ENCODE assay signal across 8 cellular contexts in the genomic region with DNA sequence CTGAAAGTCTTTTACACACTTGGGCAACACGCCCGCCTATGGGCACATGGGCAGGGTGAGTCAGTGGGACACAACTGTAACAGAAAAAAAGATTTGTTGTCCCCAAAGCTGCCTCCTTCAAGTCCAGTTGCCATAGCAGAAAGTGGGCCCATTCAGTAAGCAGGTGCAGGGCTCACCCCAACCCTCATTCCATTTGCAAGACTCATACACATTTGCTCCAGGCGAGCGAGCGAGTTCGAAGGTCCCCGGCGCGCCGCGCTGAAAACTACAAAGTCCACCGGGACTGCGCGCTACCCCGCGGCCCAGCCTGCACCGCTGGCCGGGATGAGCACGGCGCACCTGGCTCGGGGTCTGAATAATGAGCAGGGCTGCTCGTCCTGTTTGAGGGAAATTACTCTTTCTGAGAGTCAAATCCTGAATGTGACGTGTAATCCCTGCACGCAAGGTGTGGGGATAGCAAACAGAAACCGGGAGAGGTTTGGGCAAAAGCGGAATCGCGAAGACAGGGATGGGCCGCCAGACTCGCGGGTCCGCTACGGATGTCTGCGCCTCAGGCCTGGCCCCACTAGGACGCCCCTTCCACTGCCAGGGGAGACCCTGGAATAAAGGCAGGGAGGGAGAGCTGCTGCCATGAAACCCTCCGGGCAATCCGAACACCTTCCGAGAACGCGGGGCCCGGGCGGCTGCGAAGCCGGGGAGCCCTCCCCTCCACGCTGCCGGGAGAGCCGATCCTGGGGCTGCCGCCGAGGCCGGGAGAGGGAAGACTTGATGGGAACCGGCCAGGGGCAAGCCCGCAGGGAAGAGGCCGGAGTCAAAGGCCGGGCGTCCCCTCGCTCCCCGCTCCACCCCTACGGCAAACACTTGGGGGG. TPM values are rescaled to one million over a fixed set of nuclear protein-coding genes. Genes with fewer than 3 reads are reported as not detected.
A peak's percentile ranks its signal among the peaks of the same experiment; 100 is the strongest.
DNase-seq lines count a peak whose midpoint lies in the region; ATAC-seq, FAIRE-seq and TF ChIP-seq lines count a peak whose summit lies in the region.

No MANE protein-coding gene starts in this region.

- H3K4me1 ChIP-seq in ACC112 (ENCODE audit: control insufficient read depth, insufficient read depth, low read length, unreplicated experiment) = peaks cover 4% of the 10 kb centered on the region
- peaks cover 64% of the 10 kb centered on the region for H3K4me1 ChIP-seq in HepG2 (ENCODE audit: insufficient read depth, low read length)
- H3K4me1 ChIP-seq in subcutaneous abdominal adipose tissue (ENCODE audit: control insufficient read depth in 5 of 5, insufficient read depth in 5 of 5, low read length in 5 of 5) = peaks cover 0 to 27% (median 20%) of the 10 kb centered on the region in 5 donors

- H2AFZ ChIP-seq in ACC112 (ENCODE audit: low read length, unreplicated experiment) (peak overlapping the region; percentile 23), HepG2 (ENCODE audit: low read length) (no peak overlapping the region)

- TSS peak; percentile 93 for BruUV-seq in HepG2 (replicated peaks; lab: Mats Ljungman, UMichigan)

- in situ Hi-C loops in HepG2 (cut with HindIII; ENCODE audit: extremely low pct_ligation_motif_present, low pct_unique_long_range_greater_than_20kb) = no loop called here

- H3K9me3 ChIP-seq in HepG2 (ENCODE audit: low read length) (no peaks in the 10 kb centered on the region), subcutaneous abdominal adipose tissue (ENCODE audit: control insufficient read depth in 5 of 5, low read length in 5 of 5) (no peaks in the 10 kb centered on the region)

- no peaks in the 10 kb centered on the region for H3K36me3 ChIP-seq in ACC112 (ENCODE audit: insufficient read depth, low read length)
- no peaks in the 10 kb centered on the region; a peak in 1 of 5 replicates for H3K36me3 ChIP-seq in HepG2 (replicated peaks in 1 of 2; ENCODE audit: control insufficient read depth in 1 of 2, insufficient read depth in 2 of 2, low read length in 2 of 2)
- H3K36me3 ChIP-seq in subcutaneous abdominal adipose tissue (ENCODE audit: control insufficient read depth in 5 of 5, insufficient read depth in 5 of 5, low read length in 5 of 5) = no peaks in the 10 kb centered on the region

- no peak for TF ChIP-seq CTCF in cardiac fibroblast (IDR thresholded peaks at IDR 0.05; ENCODE audit: low read depth, low read length)
- no peak for TF ChIP-seq CTCF in HepG2 (CRISPR knock-in tag; IDR thresholded peaks at IDR 0.05)

- DNase-seq in HuH-7 (ENCODE audit: low spot score) (peak; percentile 36), cardiac fibroblast (ENCODE audit: low read depth in 2 of 2) (peak; percentile 2 to 6), HepG2 (ENCODE audit: low spot score) (peak; percentile 73)

- H3K4me3 ChIP-seq in ACC112 (ENCODE audit: low read depth, low read length) (peak overlapping the region; percentile 71), cardiac fibroblast (replicated peaks in 1 of 2; ENCODE audit: low read depth in 2 of 2, low read length in 2 of 2) (peak overlapping the region; percentile 26 to 27), HepG2 (replicated peaks in 1 of 3; ENCODE audit: insufficient read depth in 1 of 3, low read depth in 2 of 3, low read length in 3 of 3) (peak overlapping the region; percentile 68 to 83 (median 69)), subcutaneous abdominal adipose tissue (ENCODE audit: low read depth in 1 of 5, low read length in 5 of 5) (peak overlapping the region; percentile 35 to 73 (median 61))

- TF ChIP-seq POLR2A in HepG2 (IDR thresholded peaks at IDR 0.05; ENCODE audit: insufficient read depth in 1 of 2, low read depth in 2 of 2, low read length in 2 of 2) = peak; percentile 51 to 84; a peak in 3 of 4 replicates

- POLR2A ChIA-PET in HepG2 (lab: Yijun Ruan, JAX) = interaction anchor here (1.0 to 1.8 kb wide), 2 partner anchors 11 to 52 kb away, joined by 3 to 4 read pairs; no protein-coding TSS in a partner anchor

- intact Hi-C loops in HepG2 (cut with micrococcal nuclease; ENCODE audit: unreplicated experiment) = loop anchor here (2.0 to 5.0 kb wide), 2 partner anchors 52 to 89 kb away; no protein-coding TSS in a partner anchor

- ATAC-seq in HepG2 = peak; percentile 83
- ATAC-seq in HG03025 (IDR thresholded peaks at IDR 0.05; ENCODE audit: low FRiP score, unreplicated experiment) = no peak
- no peak for ATAC-seq in HG03039 (IDR thresholded peaks at IDR 0.05; ENCODE audit: unreplicated experiment)
- ATAC-seq in HG02588 (IDR thresholded peaks at IDR 0.05; ENCODE audit: unreplicated experiment) = no peak

- peak; percentile 42; the same call in 1 of the 2 replicates for TF ChIP-seq RAD21 in HepG2 (CRISPR knock-in tag; IDR thresholded peaks at IDR 0.05)

- whole genome bisulfite sequencing in HepG2 (ENCODE audit: low lambda C conversion rate) = 0% methylated on average over 14 of the region's 58 CpGs

- CTCF ChIA-PET in HepG2 (lab: Yijun Ruan, JAX; ENCODE audit: low intra/inter-chr PET ratio, low total read pairs) = no interaction called here

- H3K27ac ChIP-seq in ACC112 (ENCODE audit: low read depth, low read length) = no peak overlapping the region
- H3K27ac ChIP-seq in HepG2 (ENCODE audit: extremely low read length, insufficient read depth, low read length) = peak overlapping the region; percentile 79
- no peak overlapping the region for H3K27ac ChIP-seq in subcutaneous abdominal adipose tissue (ENCODE audit: low read depth, low read length)

- peak; percentile 66 for FAIRE-seq in HepG2 (lab: Jason Lieb, UNC)

- H3K27me3 ChIP-seq in ACC112 (ENCODE audit: insufficient read depth, low read length) (peaks cover 60% of the 10 kb centered on the region), HepG2 (ENCODE audit: control insufficient read depth in 1 of 2, insufficient read depth in 2 of 2, low read length in 2 of 2) (no peaks in the 10 kb centered on the region; a peak in 1 of 5 replicates), subcutaneous abdominal adipose tissue (ENCODE audit: control insufficient read depth in 5 of 5, insufficient read depth in 4 of 5, low read length in 5 of 5) (peaks cover 9 to 28% (median 13%) of the 10 kb centered on the region in 5 donors)

- H3K4me2 ChIP-seq in HepG2 (ENCODE audit: low read depth, low read length) = peak overlapping the region; percentile 79

- H3K9ac ChIP-seq in HepG2 (ENCODE audit: insufficient read depth, low read depth, low read length) (peak overlapping the region; percentile 88), subcutaneous abdominal adipose tissue (ENCODE audit: low read length in 5 of 5) (peak overlapping the region in 3 of 5 donors; percentile 55 to 63 (median 62))

- peak in 1 of 2 experiments; percentile 36; a peak in 1 of 4 replicates for TF ChIP-seq EP300 in HepG2 (IDR thresholded peaks at IDR 0.05; ENCODE audit: low read depth in 2 of 2, low read length in 2 of 2)
- no peak for TF ChIP-seq EP300 in HepG2 (CRISPR knock-in tag; IDR thresholded peaks at IDR 0.05; ENCODE audit: borderline replicate concordance)

- no peaks in the 10 kb centered on the region for H3K79me2 ChIP-seq in ACC112 (ENCODE audit: control insufficient read depth, insufficient read depth, low read length, unreplicated experiment)
- peaks cover 38% of the 10 kb centered on the region for H3K79me2 ChIP-seq in HepG2 (ENCODE audit: insufficient read depth, low read length)

- 0 out of 2 replicates have a peak, but pooled peaks cover 5% of the 10 kb centered on the region for H4K20me1 ChIP-seq in HepG2 (ENCODE audit: insufficient read depth, low read length)

TF ChIP-seq in HepG2, 621 proteins besides CTCF, POLR2A, EP300 and RAD21 (continues in another document):
- TF ChIP-seq, protein P1, sequence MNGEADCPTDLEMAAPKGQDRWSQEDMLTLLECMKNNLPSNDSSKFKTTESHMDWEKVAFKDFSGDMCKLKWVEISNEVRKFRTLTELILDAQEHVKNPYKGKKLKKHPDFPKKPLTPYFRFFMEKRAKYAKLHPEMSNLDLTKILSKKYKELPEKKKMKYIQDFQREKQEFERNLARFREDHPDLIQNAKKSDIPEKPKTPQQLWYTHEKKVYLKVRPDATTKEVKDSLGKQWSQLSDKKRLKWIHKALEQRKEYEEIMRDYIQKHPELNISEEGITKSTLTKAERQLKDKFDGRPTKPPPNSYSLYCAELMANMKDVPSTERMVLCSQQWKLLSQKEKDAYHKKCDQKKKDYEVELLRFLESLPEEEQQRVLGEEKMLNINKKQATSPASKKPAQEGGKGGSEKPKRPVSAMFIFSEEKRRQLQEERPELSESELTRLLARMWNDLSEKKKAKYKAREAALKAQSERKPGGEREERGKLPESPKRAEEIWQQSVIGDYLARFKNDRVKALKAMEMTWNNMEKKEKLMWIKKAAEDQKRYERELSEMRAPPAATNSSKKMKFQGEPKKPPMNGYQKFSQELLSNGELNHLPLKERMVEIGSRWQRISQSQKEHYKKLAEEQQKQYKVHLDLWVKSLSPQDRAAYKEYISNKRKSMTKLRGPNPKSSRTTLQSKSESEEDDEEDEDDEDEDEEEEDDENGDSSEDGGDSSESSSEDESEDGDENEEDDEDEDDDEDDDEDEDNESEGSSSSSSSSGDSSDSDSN (CRISPR knock-in tag; IDR thresholded peaks at IDR 0.05) = peak; percentile 91
- TF ChIP-seq ELF1 (CRISPR knock-in tag; IDR thresholded peaks at IDR 0.05) (no peak), NR2C2 (CRISPR knock-in tag; IDR thresholded peaks at IDR 0.05; ENCODE audit: borderline replicate concordance) (peak; percentile 34; the same call in 1 of the 2 replicates), ZNF709 (CRISPR knock-in tag; IDR thresholded peaks at IDR 0.05) (no peak)

RNA-seq across cellular contexts. Expression of a gene that starts 1.0 kb away (rescaled TPM):
- total RNA-seq in HepG2 (2016; rRNA removed; fragmentation: Illumina TruSeq; extraction: Trizol) = 3.8 and 4.4 TPM in 2 replicates
- 1.7 and 3.4 TPM in 2 replicates for total RNA-seq in HepG2 (2016; cell fraction: cytosol; rRNA removed; fragmentation: Illumina TruSeq; extraction: Trizol; ENCODE audit: low read depth)
- 2.9 and 3.7 TPM in 2 replicates for total RNA-seq in HepG2 (2016; cell fraction: insoluble cytoplasmic fraction; rRNA removed; fragmentation: Illumina TruSeq; extraction: Trizol)
- total RNA-seq in HepG2 (2016; cell fraction: membrane; rRNA removed; fragmentation: Illumina TruSeq; extraction: Trizol) = 3.3 TPM in 2 replicates
- 7.8 and 8.5 TPM in 2 replicates for total RNA-seq in HepG2 (2016; cell fraction: nucleus; rRNA removed; fragmentation: Illumina TruSeq; extraction: Trizol)
- polyA plus RNA-seq in HepG2 (2011; rRNA removed) = 4.9 and 8.4 TPM in 2 replicates
- polyA plus RNA-seq in HepG2 (2011; cell fraction: cytosol; rRNA removed) = 3.8 and 4.6 TPM in 2 replicates
- 5.7 and 7.9 TPM in 2 replicates for polyA plus RNA-seq in HepG2 (2011; cell fraction: nucleus; rRNA removed)
- 13.2 and 13.3 TPM in 2 replicates for polyA plus RNA-seq in HepG2 (2012)
- 0.85 and 0.88 TPM in 2 replicates for polyA plus RNA-seq in HepG2 (2016; cell fraction: cytosol; fragmentation: Illumina TruSeq; extraction: Trizol; ENCODE audit: low read depth)
- 4.3 and 5.9 TPM in 2 replicates for polyA plus RNA-seq in HepG2 (2016; cell fraction: insoluble cytoplasmic fraction; fragmentation: Illumina TruSeq; extraction: Trizol; ENCODE audit: low read depth)
- 1.7 and 2.0 TPM in 2 replicates for polyA plus RNA-seq in HepG2 (2016; cell fraction: membrane; fragmentation: Illumina TruSeq; extraction: Trizol; ENCODE audit: low read depth)
- polyA plus RNA-seq in HepG2 (2016; cell fraction: nucleus; fragmentation: Illumina TruSeq; extraction: Trizol; ENCODE audit: insufficient read depth, low read depth) = 7.6 and 8.4 TPM in 2 replicates
- 15.4 and 59.2 TPM in 2 replicates for polyA minus RNA-seq in HepG2 (2011; rRNA and poly(A)+ RNA removed; ENCODE audit: low replicate concordance)
- polyA minus RNA-seq in HepG2 (2011; cell fraction: cytosol; rRNA and poly(A)+ RNA removed) = 5.0 and 7.4 TPM in 2 replicates
- 17.9 and 22.8 TPM in 2 replicates for polyA minus RNA-seq in HepG2 (2011; cell fraction: nucleus; rRNA and poly(A)+ RNA removed)

Comparison
In these comparisons a context has a peak if more than half of its experiments do, and no peak if none do; other contexts are left out.
1. DNase-seq: peak in every context shown above with its lines; median percentile 73 in HepG2; 36 in HuH-7; 4 in cardiac fibroblast.